9 cellular contexts compared by ENCODE assay signal in the genomic region with DNA sequence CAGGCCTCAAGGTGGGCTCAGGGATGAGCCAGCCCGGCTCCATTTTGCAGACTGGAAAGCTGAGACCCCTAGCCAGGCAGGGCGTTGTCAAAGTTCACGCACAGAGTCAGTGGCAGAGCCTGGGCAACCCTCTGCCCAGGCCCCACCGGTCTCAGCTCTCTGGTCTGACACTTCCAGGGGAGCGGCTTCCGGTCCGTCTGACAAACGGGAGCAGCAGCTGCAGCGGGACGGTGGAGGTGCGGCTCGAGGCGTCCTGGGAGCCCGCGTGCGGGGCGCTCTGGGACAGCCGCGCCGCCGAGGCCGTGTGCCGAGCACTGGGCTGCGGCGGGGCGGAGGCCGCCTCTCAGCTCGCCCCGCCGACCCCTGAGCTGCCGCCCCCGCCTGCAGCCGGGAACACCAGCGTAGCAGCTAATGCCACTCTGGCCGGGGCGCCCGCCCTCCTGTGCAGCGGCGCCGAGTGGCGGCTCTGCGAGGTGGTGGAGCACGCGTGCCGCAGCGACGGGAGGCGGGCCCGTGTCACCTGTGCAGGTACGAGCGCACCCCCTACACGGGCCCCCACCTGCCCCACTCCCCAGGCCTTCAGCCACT. TPM values are rescaled to one million over a fixed set of nuclear protein-coding genes. Genes with fewer than 3 reads are reported as not detected.
DNase-seq lines count a peak whose midpoint lies in the region; ATAC-seq, FAIRE-seq and TF ChIP-seq lines count a peak whose summit lies in the region.
"Had no signal": no experiment of that assay in that cellular context is flagged by ENCODE, and none has a peak within 500 bp of the region (broad histone marks: within the 10 kb centered on the region; RNA-seq: fewer than 3 reads in every experiment).

No MANE protein-coding gene starts in this region.

- CTCF ChIA-PET in IMR-90 (lab: Yijun Ruan, JAX), result no interaction called here
- CTCF ChIA-PET in GM10248 (lab: Yijun Ruan, JAX), result no interaction called here

- WGBS in IMR-90 (ENCODE audit: extremely low coverage in 2 of 2, insufficient read length in 1 of 2), 2 experiments, result 7% methylated on average over 37 of the region's 52 CpGs; no CpG with 5 or more reads in 1 of the 2 experiments

- H3K4me1 ChIP-seq in BLaER1 (peaks cover 58% of the 10 kb centered on the region), IMR-90 (ENCODE audit: control insufficient read depth, insufficient read depth, low read length) (no peaks in the 10 kb centered on the region)

- H3K9me3 ChIP-seq in BLaER1, result no peaks in the 10 kb centered on the region
- no peaks in the 10 kb centered on the region; the same call in 1 of the 2 replicates for H3K9me3 ChIP-seq in IMR-90 (ENCODE audit: control insufficient read depth, insufficient read depth, low read length)

- H2AFZ ChIP-seq in IMR-90 (replicated peaks; ENCODE audit: low read length, poor library complexity), result peak overlapping the region; percentile 54

- H4K20me1 ChIP-seq in BLaER1, result no peaks in the 10 kb centered on the region
- H4K20me1 ChIP-seq in IMR-90 (ENCODE audit: insufficient read depth, low read length), result no peaks in the 10 kb centered on the region

- POLR2A ChIA-PET in IMR-90 (lab: Charles Lee; ENCODE audit: unreplicated experiment), result no interaction called here
- POLR2A ChIA-PET in GM10248 (lab: Yijun Ruan, JAX), result no interaction called here

- no peaks in the 10 kb centered on the region for H3K9me3 Mint-ChIP-seq in naive B cell

- H3K36me3 ChIP-seq in BLaER1 (no peaks in the 10 kb centered on the region), IMR-90 (ENCODE audit: control insufficient read depth, insufficient read depth, low read length) (no peaks in the 10 kb centered on the region)

- H3K27ac Mint-ChIP-seq in naive B cell, result peak overlapping the region in 2 of 6 donors; percentile 28 to 74

- H3K4me3 Mint-ChIP-seq in naive B cell, result peak overlapping the region in 7 of 8 donors; percentile 72 to 84 (median 75)

- H3K23ac ChIP-seq in IMR-90 (ENCODE audit: low read depth, low read length), result no peak overlapping the region

- H3K27me3 ChIP-seq in BLaER1, result peaks cover 45% of the 10 kb centered on the region
- H3K27me3 ChIP-seq in IMR-90 (ENCODE audit: control insufficient read depth, insufficient read depth, low read length), result peaks cover 75% of the 10 kb centered on the region
- H3K27me3 ChIP-seq in dorsolateral prefrontal cortex, result peaks cover 0 to 35% (median 15%) of the 10 kb centered on the region in 45 donors

- no peak overlapping the region for H2AK9ac ChIP-seq in IMR-90 (replicated peaks; ENCODE audit: low read depth, low read length, poor library complexity)

- H3K36me3 Mint-ChIP-seq in naive B cell, result no peaks in the 10 kb centered on the region

- peak overlapping the region; percentile 47 for H3K4me3 ChIP-seq in BLaER1
- H3K4me3 ChIP-seq in IMR-90 (ENCODE audit: insufficient read depth, low read depth, low read length), result no peak overlapping the region
- peak overlapping the region in 57 of 59 donors; percentile 8 to 64 (median 46) for H3K4me3 ChIP-seq in dorsolateral prefrontal cortex

- no TSS peak for BruUV-seq in IMR-90 (replicated peaks; lab: Mats Ljungman, UMichigan)

- no peaks in the 10 kb centered on the region for H3K79me1 ChIP-seq in IMR-90 (ENCODE audit: low read depth in 1 of 2, low read length in 2 of 2)

- no peak for TF ChIP-seq CTCF in IMR-90 (conservative IDR thresholded peaks at IDR 0.05; ENCODE audit: low read depth, low read length)
- TF ChIP-seq CTCF in dorsolateral prefrontal cortex (IDR thresholded peaks at IDR 0.05 in 54 of 56, conservative IDR thresholded peaks at IDR 0.05 in 2 of 56; ENCODE audit: low read depth in 1 of 56, partially characterized antibody in 56 of 56), result no peak
- no peak for TF ChIP-seq CTCF in GM10248 (IDR thresholded peaks at IDR 0.05; ENCODE audit: control extremely low read depth, extremely low read depth, low read depth, missing control alignments)

- no peak for TF ChIP-seq POLR2A in IMR-90 (IDR thresholded peaks at IDR 0.05; ENCODE audit: low read depth, low read length)

- ATAC-seq in IMR-90 (ENCODE audit: low read depth) (peak; percentile 24; the same call in 1 of the 2 replicates), naive B cell (ENCODE audit: low read depth in 2 of 2) (peak; percentile 65 to 70), GM19455 (IDR thresholded peaks at IDR 0.05; ENCODE audit: unreplicated experiment) (no peak)

- no peak overlapping the region for H3K14ac ChIP-seq in IMR-90 (replicated peaks; ENCODE audit: low read depth, low read length)

- DNase-seq in IMR-90, result no peak
- DNase-seq in dorsolateral prefrontal cortex, result peak in 1 of 10 donors; percentile 8
- DNase-seq in naive B cell, result no peak
- DNase-seq in urothelium cell line (ENCODE audit: low spot score), result no peak
- DNase-seq in GM10248 (ENCODE audit: extremely low spot score), result no peak
- no peak for DNase-seq in NCI-H2029 treated with DMSO at 0.1 percent for 48 hours (lab: John Stamatoyannopoulos, UW)
- DNase-seq: SHP77 treated with DMSO at 0.1 percent for 48 hours had no signal

- H3K4ac ChIP-seq in IMR-90 (ENCODE audit: low read depth, low read length), result no peak overlapping the region

- no peak overlapping the region for H2BK20ac ChIP-seq in IMR-90 (ENCODE audit: low read depth, low read length)

- H3K27ac ChIP-seq in BLaER1, result no peak overlapping the region
- H3K27ac ChIP-seq in IMR-90 (ENCODE audit: insufficient read depth, low read length), result no peak overlapping the region
- H3K27ac ChIP-seq in dorsolateral prefrontal cortex, result no peak overlapping the region

- peaks cover 18 to 53% (median 48%) of the 10 kb centered on the region in 3 donors for H3K4me1 Mint-ChIP-seq in naive B cell

- H4K8ac ChIP-seq in IMR-90 (ENCODE audit: low read depth in 2 of 2, low read length in 2 of 2), result no peak overlapping the region

- no peaks in the 10 kb centered on the region for H3K9me1 ChIP-seq in IMR-90 (ENCODE audit: insufficient read depth, low read length)

- no peak overlapping the region for H2AK5ac ChIP-seq in IMR-90 (ENCODE audit: low read depth, low read length)

- intact Hi-C loops in IMR-90 (cut with micrococcal nuclease) (no loop called here), dorsolateral prefrontal cortex (cut with DNase I) (no loop called here)

- H3K4me2 ChIP-seq in BLaER1, result peak overlapping the region; percentile 80
- no peak overlapping the region for H3K4me2 ChIP-seq in IMR-90 (ENCODE audit: low read depth, low read length)

- no peak overlapping the region for H3K56ac ChIP-seq in IMR-90 (ENCODE audit: extremely low read depth, insufficient read depth, low read length)

- H3K9ac ChIP-seq in BLaER1 (no peak overlapping the region), IMR-90 (ENCODE audit: low read depth, low read length) (no peak overlapping the region)

- H2BK120ac ChIP-seq in IMR-90 (ENCODE audit: low read depth, low read length), result no peak overlapping the region

- dilution Hi-C loops in IMR-90 (cut with HindIII; ENCODE audit: low sequenced_read_pairs, unreplicated experiment), result no loop called here

- no peak overlapping the region for H2BK5ac ChIP-seq in IMR-90 (ENCODE audit: low read depth, low read length, poor library complexity, severe bottlenecking)

- no peak overlapping the region for H3K18ac ChIP-seq in IMR-90 (ENCODE audit: low read depth, low read length)

- H2BK15ac ChIP-seq in IMR-90 (ENCODE audit: low read depth, low read length), result no peak overlapping the region

- TF ChIP-seq RAD21 in IMR-90 (IDR thresholded peaks at IDR 0.05; ENCODE audit: low read length), result no peak

- peaks cover 0 to 25% (median 8%) of the 10 kb centered on the region in 3 donors for H3K27me3 Mint-ChIP-seq in naive B cell

- FAIRE-seq in urothelium cell line (lab: Jason Lieb, UNC), result no peak

- no peak overlapping the region for H4K5ac ChIP-seq in IMR-90 (ENCODE audit: low read depth, low read length)

- in situ Hi-C loops in IMR-90 (cut with MboI; ENCODE audit: low sequenced_read_pairs), result no loop called here

- no peak overlapping the region for H4K91ac ChIP-seq in IMR-90 (ENCODE audit: insufficient read depth, low read depth, low read length)

TF ChIP-seq in IMR-90, 13 proteins besides CTCF, POLR2A, EP300 and RAD21 (continues in another document):
- TF ChIP-seq RCOR1 (IDR thresholded peaks at IDR 0.05; ENCODE audit: insufficient replicate concordance, low read length) (no peak), NFE2L2 (IDR thresholded peaks at IDR 0.05; ENCODE audit: low read depth, low read length) (no peak), CHD1 (IDR thresholded peaks at IDR 0.05; ENCODE audit: low read depth, low read length) (no peak), MXI1 (IDR thresholded peaks at IDR 0.05; ENCODE audit: borderline replicate concordance, low read depth, low read length) (no peak), BHLHE40 (IDR thresholded peaks at IDR 0.05; ENCODE audit: low read depth, low read length) (no peak), SMC3 (IDR thresholded peaks at IDR 0.05; ENCODE audit: low read depth, low read length) (no peak), ELK1 (IDR thresholded peaks at IDR 0.05; ENCODE audit: borderline replicate concordance, low read depth, low read length) (no peak)

RNA-seq across cellular contexts. Expression of gene CD6, which starts 36.0 kb away (rescaled TPM):
- total RNA-seq in IMR-90 (2012; rRNA removed), result not detected in 2 replicates
- polyA plus RNA-seq in IMR-90 (2012; rRNA removed), result not detected in 2 replicates
- not detected in 2 replicates for polyA plus RNA-seq in IMR-90 (2012; cell fraction: cytosol; rRNA removed)
- polyA plus RNA-seq in IMR-90 (2012; cell fraction: nucleus; rRNA removed; ENCODE audit: low replicate concordance), result not detected in 2 replicates
- total RNA-seq in dorsolateral prefrontal cortex, result 1 to 10 TPM in 89 of 120 experiments, under 1 TPM in 31; 0.26 to 5.3 (median 1.7) TPM
- polyA plus RNA-seq in naive B cell (ENCODE audit: low read depth in 6 of 6), result 10 to 100 TPM in 4 of 6 donors, 1 to 10 TPM in 2; 6.4 to 25.2 (median 10.8) TPM

RNA-seq across cellular contexts. Expression of gene SLC15A3, which starts 55.5 kb away (rescaled TPM):
- total RNA-seq in IMR-90 (2012; rRNA removed) (1.9 and 3.2 TPM in 2 replicates), dorsolateral prefrontal cortex (10 to 100 TPM in 57 of 120 experiments, 1 to 10 TPM in 63; 3.9 to 21.8 (median 9.7) TPM)
- polyA plus RNA-seq in IMR-90 (2012; rRNA removed) (4.4 and 5.2 TPM in 2 replicates), naive B cell (ENCODE audit: low read depth in 6 of 6) (10 to 100 TPM in 5 of 6 donors, 1 to 10 TPM in 1; 7.0 to 18.1 (median 15.9) TPM)
- polyA plus RNA-seq in IMR-90 (2012; cell fraction: cytosol; rRNA removed), result 2.9 and 8.9 TPM in 2 replicates
- 4.4 and 7.8 TPM in 2 replicates for polyA plus RNA-seq in IMR-90 (2012; cell fraction: nucleus; rRNA removed; ENCODE audit: low replicate concordance)
